In genomic region chr2:29336334-29336733, GRCh38 we compare ENCODE assay signal across 1 cellular context.
TF ChIP-seq lines count a peak whose summit lies in the region.

No MANE protein-coding gene starts in this region.

TF ChIP-seq in SK-N-SH treated with all-trans-retinoic acid at 6 μM for 48 hours, 23 proteins besides CTCF, POLR2A, EP300 and RAD21 (continued from another document):
- no peak for TF ChIP-seq CREB5 (CRISPR knock-in tag; IDR thresholded peaks at IDR 0.05; ENCODE audit: low read depth)
